17 cellular contexts compared by ENCODE assay signal in the genomic region with DNA sequence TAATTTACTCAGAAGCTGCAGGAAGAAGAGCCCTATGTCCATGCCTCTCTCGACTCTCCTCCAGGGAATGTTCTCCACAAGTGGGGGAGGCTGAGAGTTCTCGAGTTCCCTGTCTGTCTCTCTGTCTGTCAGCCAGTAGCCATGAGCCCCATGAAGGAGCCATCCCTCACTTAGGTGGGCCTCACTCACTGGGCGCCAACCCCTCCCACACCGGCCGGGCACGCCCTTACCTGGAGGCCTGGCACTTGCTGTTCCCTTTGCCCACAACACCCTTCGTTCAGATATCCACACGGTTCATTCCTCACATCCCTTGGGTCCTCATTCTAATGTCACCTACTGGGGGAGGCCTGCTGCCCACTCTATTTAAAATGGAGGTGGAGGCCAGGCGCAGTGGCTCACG. TPM values are rescaled to one million over a fixed set of nuclear protein-coding genes. Genes with fewer than 3 reads are reported as not detected.
DNase-seq lines count a peak whose midpoint lies in the region; ATAC-seq and TF ChIP-seq lines count a peak whose summit lies in the region.
"Had no signal": no experiment of that assay in that cellular context is flagged by ENCODE, and none has a peak within 500 bp of the region (broad histone marks: within the 10 kb centered on the region; RNA-seq: fewer than 3 reads in every experiment).

No MANE protein-coding gene starts in this region.

- peaks cover 28% of the 10 kb centered on the region for H3K36me3 Mint-ChIP-seq in activated CD4-positive, alpha-beta T cell treated with anti-CD3 and anti-CD28 coated beads, Interleukin-2, amount 10 ng/mL, durations not matched to agents 7 days and 5 days (ENCODE audit: low read depth)
- peaks cover 0 to 2% of the 10 kb centered on the region in 2 donors for H3K36me3 Mint-ChIP-seq in CD4-positive, alpha-beta memory T cell
- H3K36me3 Mint-ChIP-seq in stimulated activated effector memory CD8-positive, alpha-beta T cell treated with anti-CD3 and anti-CD28 coated beads, Interleukin-12 subunit alpha, Interleukin-12 subunit beta, amount 100 ng/mL, for 72 hours = no peaks in the 10 kb centered on the region
- H3K36me3 Mint-ChIP-seq in naive thymus-derived CD8-positive, alpha-beta T cell = no peaks in the 10 kb centered on the region

- H3K27me3 ChIP-seq in CD4-positive, alpha-beta memory T cell (ENCODE audit: insufficient read depth, low read length) = no peaks in the 10 kb centered on the region
- no peaks in the 10 kb centered on the region for H3K27me3 ChIP-seq in lung (ENCODE audit: control insufficient read depth, insufficient read depth)

- TF ChIP-seq CTCF in lung (IDR thresholded peaks at IDR 0.05; ENCODE audit: control extremely low read depth, extremely low read depth) = no peak

- 89 to 91% methylated on average over 10 of the region's 10 CpGs for WGBS in lung, 2 donors

- POLR2A ChIA-PET in activated CD4-positive, alpha-beta T cell treated with anti-CD3 and anti-CD28 coated beads, Interleukin-2, amount 10 ng/mL, durations not matched to agents 7 days and 5 days (lab: Charles Lee) = no interaction called here
- POLR2A ChIA-PET in CD4-positive, alpha-beta memory T cell (lab: Charles Lee; ENCODE audit: partially characterized antibody) = interaction anchor here (46.4 to 51.5 kb wide), 2 partner anchors 23 to 32 kb away, joined by 1750 to 2125 read pairs; a partner anchor contains a TSS
- POLR2A ChIA-PET in naive thymus-derived CD8-positive, alpha-beta T cell (lab: Charles Lee) = interaction anchor here (0.5 to 0.6 kb wide), 2 partner anchors 70 to 75 kb away, joined by 3 to 4 read pairs; no protein-coding TSS in a partner anchor

- intact Hi-C loops in CD4-positive, alpha-beta memory T cell (cut with micrococcal nuclease) = no loop called here

- H3K4me3 Mint-ChIP-seq in activated CD4-positive, alpha-beta T cell treated with anti-CD3 and anti-CD28 coated beads, Interleukin-2, amount 10 ng/mL, durations not matched to agents 7 days and 5 days = no peak overlapping the region
- H3K4me3 Mint-ChIP-seq in CD4-positive, alpha-beta memory T cell = peak overlapping the region in 4 of 8 donors; percentile 1 to 25 (median 12)
- H3K4me3 Mint-ChIP-seq in stimulated activated effector memory CD8-positive, alpha-beta T cell treated with anti-CD3 and anti-CD28 coated beads, Interleukin-12 subunit alpha, Interleukin-12 subunit beta, amount 100 ng/mL, for 72 hours = no peak overlapping the region
- peak overlapping the region in 1 of 10 donors; percentile 33 for H3K4me3 Mint-ChIP-seq in naive thymus-derived CD8-positive, alpha-beta T cell
- H3K4me3 Mint-ChIP-seq: HFFc6 had no signal

- H3K27ac Mint-ChIP-seq in activated CD4-positive, alpha-beta T cell treated with anti-CD3 and anti-CD28 coated beads, Interleukin-2, amount 10 ng/mL, durations not matched to agents 7 days and 5 days = peak overlapping the region; percentile 6
- H3K27ac Mint-ChIP-seq in CD4-positive, alpha-beta memory T cell = peak overlapping the region in 4 of 7 donors; percentile 14 to 90 (median 56)
- peak overlapping the region; percentile 70 for H3K27ac Mint-ChIP-seq in stimulated activated effector memory CD8-positive, alpha-beta T cell treated with anti-CD3 and anti-CD28 coated beads, Interleukin-12 subunit alpha, Interleukin-12 subunit beta, amount 100 ng/mL, for 72 hours
- peak overlapping the region in 4 of 10 donors; percentile 9 to 75 (median 58) for H3K27ac Mint-ChIP-seq in naive thymus-derived CD8-positive, alpha-beta T cell
- H3K27ac Mint-ChIP-seq: HFFc6 had no signal

- no peaks in the 10 kb centered on the region for H3K9me3 ChIP-seq in CD4-positive, alpha-beta memory T cell (ENCODE audit: control insufficient read depth in 1 of 2, low read length in 2 of 2)
- H3K9me3 ChIP-seq in lung (ENCODE audit: control insufficient read depth in 2 of 2, insufficient read depth in 1 of 2, low read length in 1 of 2) = no peaks in the 10 kb centered on the region
- H3K9me3 ChIP-seq: BE2C had no signal

- H3K4me1 ChIP-seq in CD4-positive, alpha-beta memory T cell (ENCODE audit: insufficient read depth, low read length) = peaks cover 74% of the 10 kb centered on the region
- H3K4me1 ChIP-seq in lung (ENCODE audit: control insufficient read depth in 2 of 2, insufficient read depth in 2 of 2, low read length in 2 of 2) = peaks cover 0 to 17% of the 10 kb centered on the region in 2 donors
- H3K4me1 ChIP-seq: BE2C had no signal

- H3K9me3 Mint-ChIP-seq in activated CD4-positive, alpha-beta T cell treated with anti-CD3 and anti-CD28 coated beads, Interleukin-2, amount 10 ng/mL, durations not matched to agents 7 days and 5 days = peaks cover 5% of the 10 kb centered on the region
- peaks cover 0 to 2% (median 0%) of the 10 kb centered on the region in 8 donors for H3K9me3 Mint-ChIP-seq in CD4-positive, alpha-beta memory T cell
- H3K9me3 Mint-ChIP-seq in stimulated activated effector memory CD8-positive, alpha-beta T cell treated with anti-CD3 and anti-CD28 coated beads, Interleukin-12 subunit alpha, Interleukin-12 subunit beta, amount 100 ng/mL, for 72 hours = no peaks in the 10 kb centered on the region
- peaks cover 0 to 7% (median 0%) of the 10 kb centered on the region in 9 donors for H3K9me3 Mint-ChIP-seq in naive thymus-derived CD8-positive, alpha-beta T cell
- H3K9me3 Mint-ChIP-seq: HFFc6 had no signal

- ATAC-seq in lung (ENCODE audit: insufficient read depth, low FRiP score) = no peak
- ATAC-seq in stimulated activated effector memory CD8-positive, alpha-beta T cell treated with anti-CD3 and anti-CD28 coated beads, Interleukin-12 subunit alpha, Interleukin-12 subunit beta, amount 100 ng/mL, for 72 hours = no peak
- ATAC-seq in naive thymus-derived CD8-positive, alpha-beta T cell = no peak
- ATAC-seq in GM21381 (IDR thresholded peaks at IDR 0.05; ENCODE audit: unreplicated experiment) = no peak

- peaks cover 72% of the 10 kb centered on the region for H3K4me1 Mint-ChIP-seq in activated CD4-positive, alpha-beta T cell treated with anti-CD3 and anti-CD28 coated beads, Interleukin-2, amount 10 ng/mL, durations not matched to agents 7 days and 5 days
- peaks cover 52 to 84% (median 71%) of the 10 kb centered on the region in 4 donors for H3K4me1 Mint-ChIP-seq in CD4-positive, alpha-beta memory T cell
- H3K4me1 Mint-ChIP-seq in stimulated activated effector memory CD8-positive, alpha-beta T cell treated with anti-CD3 and anti-CD28 coated beads, Interleukin-12 subunit alpha, Interleukin-12 subunit beta, amount 100 ng/mL, for 72 hours = peaks cover 75% of the 10 kb centered on the region
- H3K4me1 Mint-ChIP-seq in naive thymus-derived CD8-positive, alpha-beta T cell = peaks cover 36 to 86% (median 81%) of the 10 kb centered on the region in 4 donors

- H3K4me3 ChIP-seq in CD4-positive, alpha-beta memory T cell (ENCODE audit: low read length in 2 of 2) = no peak overlapping the region
- no peak overlapping the region for H3K4me3 ChIP-seq in lung

- no peak overlapping the region for H3K27ac ChIP-seq in CD4-positive, alpha-beta memory T cell (ENCODE audit: low read depth, low read length)
- no peak overlapping the region for H3K27ac ChIP-seq in lung (ENCODE audit: low read depth in 1 of 2, low read length in 1 of 2)

- no peaks in the 10 kb centered on the region for H3K36me3 ChIP-seq in CD4-positive, alpha-beta memory T cell (ENCODE audit: insufficient read depth, low read length)
- H3K36me3 ChIP-seq in lung (ENCODE audit: control insufficient read depth in 2 of 2, insufficient read depth in 2 of 2, low read length in 2 of 2) = no peaks in the 10 kb centered on the region
- H3K36me3 ChIP-seq: BE2C had no signal

- CTCF ChIA-PET in activated CD4-positive, alpha-beta T cell treated with anti-CD3 and anti-CD28 coated beads, Interleukin-2, amount 10 ng/mL, durations not matched to agents 7 days and 5 days (lab: Charles Lee) = interaction anchor here (1.5 kb wide), 1 partner anchor 25 kb away, joined by 7 read pairs; no protein-coding TSS in a partner anchor
- CTCF ChIA-PET in CD4-positive, alpha-beta memory T cell (lab: Charles Lee; ENCODE audit: partially characterized antibody) = interaction anchor here (24.4 kb wide), 1 partner anchor 22 kb away, joined by 402 read pairs; no protein-coding TSS in a partner anchor

- H3K27me3 Mint-ChIP-seq in activated CD4-positive, alpha-beta T cell treated with anti-CD3 and anti-CD28 coated beads, Interleukin-2, amount 10 ng/mL, durations not matched to agents 7 days and 5 days = no peaks in the 10 kb centered on the region
- no peaks in the 10 kb centered on the region for H3K27me3 Mint-ChIP-seq in CD4-positive, alpha-beta memory T cell
- H3K27me3 Mint-ChIP-seq in naive thymus-derived CD8-positive, alpha-beta T cell = no peaks in the 10 kb centered on the region

- DNase-seq in activated CD4-positive, alpha-beta T cell treated with anti-CD3 and anti-CD28 coated beads, Interleukin-2, amount 10 ng/mL, durations not matched to agents 7 days and 5 days = no peak
- DNase-seq in activated CD4-positive, alpha-beta T cell treated with anti-CD3 and anti-CD28 coated beads for 4 hours = no peak
- no peak for DNase-seq in CD4-positive, alpha-beta memory T cell
- peak; percentile 28 for DNase-seq in lung (ENCODE audit: low spot score)
- DNase-seq in stimulated activated effector memory CD8-positive, alpha-beta T cell treated with anti-CD3 and anti-CD28 coated beads, Interleukin-12 subunit alpha, Interleukin-12 subunit beta, amount 100 ng/mL, for 72 hours (ENCODE audit: low spot score in 2 of 2) = peak in 1 of 2 donors; percentile 41
- DNase-seq in naive thymus-derived CD8-positive, alpha-beta T cell = no peak
- no peak for DNase-seq in GM19238 (ENCODE audit: insufficient read length, low spot score)
- DNase-seq: 8988T, BE2C, DND-41, HFFc6, OCI-M1, Right ventricle myocardium superior had no signal

RNA-seq across cellular contexts. Expression of a gene that starts 14.2 kb away (rescaled TPM):
- 100 to 1,000 TPM; 161 to 187 TPM for total RNA-seq in activated CD4-positive, alpha-beta T cell treated with anti-CD3 and anti-CD28 coated beads, Interleukin-2, amount 10 ng/mL, durations not matched to agents 7 days and 5 days
- 100 to 1,000 TPM; 398 to 406 TPM for total RNA-seq in CD4-positive, alpha-beta memory T cell
- polyA plus RNA-seq in CD4-positive, alpha-beta memory T cell = 100 to 1,000 TPM; 362 to 468 TPM
- 10 to 100 TPM; 15.4 to 41.1 TPM for total RNA-seq in lung
- polyA plus RNA-seq in lung = 10 to 100 TPM in 1 of 2 donors, 1 to 10 TPM in 1; 7.9 to 52.5 TPM
- total RNA-seq in naive thymus-derived CD8-positive, alpha-beta T cell = 100 to 1,000 TPM; 205 to 217 TPM
- 100 to 1,000 TPM in 2 of 3 donors, 10 to 100 TPM in 1; 99.2 to 185 (median 147) TPM for polyA plus RNA-seq in naive thymus-derived CD8-positive, alpha-beta T cell
- total RNA-seq: G401, HFFc6, LHCN-M2 had no signal
- polyA plus RNA-seq: AG04450 had no signal

RNA-seq across cellular contexts. Expression of a gene that starts 42.8 kb away (rescaled TPM):
- 1 to 10 TPM; 1.4 to 1.5 TPM for total RNA-seq in activated CD4-positive, alpha-beta T cell treated with anti-CD3 and anti-CD28 coated beads, Interleukin-2, amount 10 ng/mL, durations not matched to agents 7 days and 5 days
- 1 to 10 TPM; 3.7 to 4.0 TPM for total RNA-seq in CD4-positive, alpha-beta memory T cell
- under 1 TPM; 0.45 to 0.94 TPM for polyA plus RNA-seq in CD4-positive, alpha-beta memory T cell
- total RNA-seq in lung = 1 to 10 TPM; 9.4 TPM
- polyA plus RNA-seq in lung = 1 to 10 TPM; 5.8 to 9.1 TPM
- 1 to 10 TPM; 4.8 to 9.2 TPM for total RNA-seq in naive thymus-derived CD8-positive, alpha-beta T cell
- polyA plus RNA-seq in naive thymus-derived CD8-positive, alpha-beta T cell = 1 to 10 TPM in 2 of 3 donors, under 1 TPM in 1; 0.05 to 1.5 (median 1.0) TPM
- total RNA-seq: G401, HFFc6, LHCN-M2, Right ventricle myocardium superior had no signal
- polyA plus RNA-seq: AG04450 had no signal
